Comparison of ENCODE assay signal across 2 cellular contexts in the genomic region with DNA sequence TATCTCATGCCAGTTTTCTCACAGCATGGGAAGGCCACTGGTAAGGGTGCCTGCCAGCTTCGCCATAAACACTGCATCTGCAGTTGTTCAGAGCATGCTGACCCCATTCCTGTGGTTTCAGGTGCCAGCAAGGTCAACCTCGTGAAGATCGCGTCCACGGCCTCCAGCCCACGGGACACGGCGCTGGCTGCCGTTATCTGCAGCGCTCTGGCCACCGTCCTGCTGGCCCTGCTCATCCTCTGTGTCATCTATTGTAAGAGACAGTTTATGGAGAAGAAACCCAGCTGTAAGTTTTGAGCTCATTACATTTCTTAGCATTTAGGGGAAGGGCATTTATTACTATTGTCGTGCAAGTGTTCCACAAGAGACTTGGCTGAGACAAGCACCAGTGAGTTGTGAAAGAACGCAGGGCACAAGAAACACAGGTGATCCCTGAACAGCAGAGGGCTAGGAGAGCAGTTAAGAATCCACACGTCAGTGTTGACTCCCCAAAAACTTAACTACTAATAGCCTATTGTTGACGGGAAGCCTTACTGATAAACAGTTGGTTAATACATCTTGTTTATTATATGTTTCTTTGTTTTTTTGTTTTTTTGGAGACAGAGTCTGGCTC.
TF ChIP-seq lines count a peak whose summit lies in the region.

No MANE protein-coding gene starts in this region.

TF ChIP-seq in IMR-90, 13 proteins besides CTCF, POLR2A, EP300 and RAD21:
- TF ChIP-seq SMC3 (IDR thresholded peaks at IDR 0.05; ENCODE audit: low read depth, low read length), result no peak
- no peak for TF ChIP-seq NFE2L2 (IDR thresholded peaks at IDR 0.05; ENCODE audit: low read depth, low read length)
- TF ChIP-seq CHD1 (IDR thresholded peaks at IDR 0.05; ENCODE audit: low read depth, low read length), result no peak
- no peak for TF ChIP-seq BHLHE40 (IDR thresholded peaks at IDR 0.05; ENCODE audit: low read depth, low read length)
- no peak for TF ChIP-seq FOS (IDR thresholded peaks at IDR 0.05; ENCODE audit: low read depth, low read length)
- TF ChIP-seq ELK1 (IDR thresholded peaks at IDR 0.05; ENCODE audit: borderline replicate concordance, low read depth, low read length), result no peak
- TF ChIP-seq MAFK (IDR thresholded peaks at IDR 0.05; ENCODE audit: low read depth, low read length), result no peak
- TF ChIP-seq MXI1 (IDR thresholded peaks at IDR 0.05; ENCODE audit: borderline replicate concordance, low read depth, low read length), result no peak
- TF ChIP-seq CEBPB (IDR thresholded peaks at IDR 0.05; ENCODE audit: low read depth, low read length), result no peak
- no peak for TF ChIP-seq MAZ (IDR thresholded peaks at IDR 0.05; ENCODE audit: borderline replicate concordance, low read depth, low read length)
- TF ChIP-seq RCOR1 (IDR thresholded peaks at IDR 0.05; ENCODE audit: insufficient replicate concordance, low read length), result no peak
- TF ChIP-seq RFX5 (IDR thresholded peaks at IDR 0.05; ENCODE audit: low read depth, low read length), result no peak
- TF ChIP-seq, protein P1, sequence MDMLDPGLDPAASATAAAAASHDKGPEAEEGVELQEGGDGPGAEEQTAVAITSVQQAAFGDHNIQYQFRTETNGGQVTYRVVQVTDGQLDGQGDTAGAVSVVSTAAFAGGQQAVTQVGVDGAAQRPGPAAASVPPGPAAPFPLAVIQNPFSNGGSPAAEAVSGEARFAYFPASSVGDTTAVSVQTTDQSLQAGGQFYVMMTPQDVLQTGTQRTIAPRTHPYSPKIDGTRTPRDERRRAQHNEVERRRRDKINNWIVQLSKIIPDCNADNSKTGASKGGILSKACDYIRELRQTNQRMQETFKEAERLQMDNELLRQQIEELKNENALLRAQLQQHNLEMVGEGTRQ (IDR thresholded peaks at IDR 0.05; ENCODE audit: low read depth, low read length), result no peak

TF ChIP-seq in SK-N-SH treated with all-trans-retinoic acid at 6 μM for 48 hours, 23 proteins besides CTCF, POLR2A, EP300 and RAD21:
- no peak for TF ChIP-seq ISL1 (CRISPR knock-in tag; IDR thresholded peaks at IDR 0.05)
- no peak for TF ChIP-seq ZNF565 (CRISPR knock-in tag; conservative IDR thresholded peaks at IDR 0.05; ENCODE audit: low read depth)
- TF ChIP-seq RARB (CRISPR knock-in tag; IDR thresholded peaks at IDR 0.05), result no peak
- TF ChIP-seq OSR1 (CRISPR knock-in tag; IDR thresholded peaks at IDR 0.05), result no peak
- TF ChIP-seq SNAI2 (CRISPR knock-in tag; IDR thresholded peaks at IDR 0.05), result no peak
- no peak for TF ChIP-seq BACH2 (CRISPR knock-in tag; IDR thresholded peaks at IDR 0.05; ENCODE audit: borderline replicate concordance)
- TF ChIP-seq TCF4 (CRISPR knock-in tag; IDR thresholded peaks at IDR 0.05; ENCODE audit: borderline replicate concordance), result no peak
- TF ChIP-seq ARNTL (CRISPR knock-in tag; IDR thresholded peaks at IDR 0.05; ENCODE audit: borderline replicate concordance, low read depth), result no peak
- no peak for TF ChIP-seq ESRRG (CRISPR knock-in tag; IDR thresholded peaks at IDR 0.05)
- no peak for TF ChIP-seq CSDC2 (CRISPR knock-in tag; IDR thresholded peaks at IDR 0.05)
